ENCODE assay signal across 10 cellular contexts in the genomic region with DNA sequence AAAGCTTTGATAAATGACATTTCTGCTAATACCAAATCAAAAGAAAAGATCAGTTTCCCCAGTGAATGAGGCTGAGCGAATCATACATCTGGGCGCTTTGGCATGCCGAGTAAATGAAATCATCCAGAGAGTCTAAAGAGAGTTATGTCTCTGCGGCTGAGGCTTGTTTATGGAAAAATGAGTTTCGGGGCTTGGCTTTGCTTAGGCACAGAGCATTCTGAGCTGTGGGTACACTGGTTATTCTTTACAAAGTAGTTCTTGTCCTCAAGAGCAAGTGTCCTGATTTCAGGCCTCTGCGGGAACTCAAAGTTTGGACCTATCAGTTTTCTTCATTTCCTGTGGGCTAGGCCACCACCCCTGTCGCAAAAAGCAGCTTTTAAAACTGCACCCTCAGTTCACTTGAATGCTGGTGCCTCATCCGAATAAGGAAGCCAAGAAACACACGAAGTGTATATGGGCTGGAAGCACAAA.
DNase-seq lines count a peak whose midpoint lies in the region; ATAC-seq and TF ChIP-seq lines count a peak whose summit lies in the region.
"Had no signal": no experiment of that assay in that cellular context is flagged by ENCODE, and none has a peak within 500 bp of the region (broad histone marks: within the 10 kb centered on the region; RNA-seq: fewer than 3 reads in every experiment).

No MANE protein-coding gene starts in this region.

- peaks cover 0 to 31% (median 23%) of the 10 kb centered on the region in 3 donors for H3K4me1 ChIP-seq in esophagus squamous epithelium

- 64 to 71% methylated on average over 9 of the region's 9 CpGs for WGBS in esophagus squamous epithelium, 2 donors

- no peaks in the 10 kb centered on the region for H3K27me3 Mint-ChIP-seq in naive thymus-derived CD8-positive, alpha-beta T cell

- intact Hi-C loops in Right ventricle myocardium inferior (cut with DNase I), result no loop called here
- intact Hi-C loops in cardiac septum (cut with DNase I), result no loop called here
- intact Hi-C loops in esophagus squamous epithelium (cut with DNase I), result no loop called here

- H3K4me3 Mint-ChIP-seq in naive thymus-derived CD8-positive, alpha-beta T cell, result peak overlapping the region in 9 of 10 donors; percentile 19 to 76 (median 70)

- peak overlapping the region; percentile 24 to 88 (median 67) for H3K27ac Mint-ChIP-seq in naive thymus-derived CD8-positive, alpha-beta T cell

- H3K9me3 ChIP-seq in esophagus squamous epithelium, result no peaks in the 10 kb centered on the region

- POLR2A ChIA-PET in naive thymus-derived CD8-positive, alpha-beta T cell (lab: Charles Lee), result interaction anchor here (0.7 to 1.2 kb wide), 5 partner anchors 111 to 293 kb away, joined by 3 to 5 read pairs (median 3); no protein-coding TSS in a partner anchor

- no peaks in the 10 kb centered on the region for H3K9me3 Mint-ChIP-seq in naive thymus-derived CD8-positive, alpha-beta T cell

- no peak for TF ChIP-seq POLR2A in esophagus squamous epithelium (IDR thresholded peaks at IDR 0.05)

- peaks cover 16 to 36% (median 28%) of the 10 kb centered on the region in 4 donors for H3K4me1 Mint-ChIP-seq in naive thymus-derived CD8-positive, alpha-beta T cell

- peak overlapping the region; percentile 0 to 78 (median 78) for H3K27ac ChIP-seq in esophagus squamous epithelium

- DNase-seq in Right ventricle myocardium inferior (ENCODE audit: missing footprints) (no peak), cardiac septum (ENCODE audit: low spot score) (no peak), esophagus squamous epithelium (lab: John Stamatoyannopoulos, UW) (no peak), COLO668 (lab: John Stamatoyannopoulos, UW; ENCODE audit: unreplicated experiment) (no peak), NCI-H1436 (lab: John Stamatoyannopoulos, UW) (no peak), T1000 (lab: John Stamatoyannopoulos, UW) (no peak)
- peak in 3 of 10 donors; percentile 1 to 26 (median 19) for DNase-seq in naive thymus-derived CD8-positive, alpha-beta T cell
- DNase-seq: AML-193, NCI-H748 treated with DMSO at 0.1 percent for 48 hours had no signal

- H3K4me3 ChIP-seq in esophagus squamous epithelium, result no peak overlapping the region

- no peaks in the 10 kb centered on the region for H3K36me3 Mint-ChIP-seq in naive thymus-derived CD8-positive, alpha-beta T cell

- ATAC-seq in Right ventricle myocardium inferior (peak; percentile 72), HG03565 (IDR thresholded peaks at IDR 0.05; ENCODE audit: unreplicated experiment) (no peak)
- ATAC-seq in naive thymus-derived CD8-positive, alpha-beta T cell, result peak; percentile 47 to 63

- no peaks in the 10 kb centered on the region for H3K36me3 ChIP-seq in esophagus squamous epithelium

- H3K27me3 ChIP-seq in esophagus squamous epithelium, result peaks cover 0 to 3% (median 0%) of the 10 kb centered on the region in 4 donors

- no peak for TF ChIP-seq CTCF in esophagus squamous epithelium (IDR thresholded peaks at IDR 0.05)
